Comparison of ENCODE assay signal across 1 cellular context in genomic region chr1:15322648-15323350, GRCh38.
A peak's percentile ranks its signal among the peaks of the same experiment; 100 is the strongest.
TF ChIP-seq lines count a peak whose summit lies in the region.

No MANE protein-coding gene starts in this region.

TF ChIP-seq in K562, 482 proteins besides CTCF, POLR2A, EP300 and RAD21 (continued from another document):
- TF ChIP-seq ZNF395 (CRISPR knock-in tag; IDR thresholded peaks at IDR 0.05) (peak; percentile 68; the same call in 1 of the 2 replicates), ZNF239 (CRISPR knock-in tag; IDR thresholded peaks at IDR 0.05) (no peak), ZNF282 (CRISPR knock-in tag; IDR thresholded peaks at IDR 0.05) (no peak), SOX6 (IDR thresholded peaks at IDR 0.05) (0 out of 2 replicates have a peak, but pooled peaks have one; percentile 26), RBM15 (IDR thresholded peaks at IDR 0.05; ENCODE audit: insufficient read depth, low read length) (no peak), ZFP36 (IDR thresholded peaks at IDR 0.05; ENCODE audit: low read depth, low read length, partially characterized antibody) (peak; percentile 52), CREB5 (CRISPR knock-in tag; IDR thresholded peaks at IDR 0.05) (no peak), STAT5B (CRISPR knock-in tag; IDR thresholded peaks at IDR 0.05) (no peak), TBL1XR1 (IDR thresholded peaks at IDR 0.05; ENCODE audit: low read length in 2 of 2) (no peak), GATAD2A (IDR thresholded peaks at IDR 0.05) (no peak), FOXO4 (CRISPR knock-in tag; IDR thresholded peaks at IDR 0.05) (no peak), NR2C1 (IDR thresholded peaks at IDR 0.05) (no peak), NR2C1 (tag; IDR thresholded peaks at IDR 0.05) (no peak), NR3C1 (CRISPR knock-in tag; IDR thresholded peaks at IDR 0.05) (no peak), CBFA2T3 (IDR thresholded peaks at IDR 0.05) (peak; percentile 94), DACH1 (IDR thresholded peaks at IDR 0.05; ENCODE audit: partially characterized antibody) (no peak), HDAC8 (tag; IDR thresholded peaks at IDR 0.05) (no peak), FOXJ2 (tag; IDR thresholded peaks at IDR 0.05) (no peak), DEAF1 (CRISPR knock-in tag; IDR thresholded peaks at IDR 0.05) (no peak), CBFA2T2 (conservative IDR thresholded peaks at IDR 0.05) (peak; percentile 88), PCBP2 (IDR thresholded peaks at IDR 0.05; ENCODE audit: low read depth, low read length, poor library complexity, severe bottlenecking) (no peak), HES1 (IDR thresholded peaks at IDR 0.05; ENCODE audit: low read depth) (no peak), ZFX (CRISPR knock-in tag; IDR thresholded peaks at IDR 0.05) (0 out of 2 replicates have a peak, but pooled peaks have one; percentile 26), PBX2 (CRISPR knock-in tag; IDR thresholded peaks at IDR 0.05; ENCODE audit: low read depth) (no peak), PBX2 (tag; conservative IDR thresholded peaks at IDR 0.05; ENCODE audit: low read depth) (peak; percentile 76), ZNF324 (CRISPR knock-in tag; IDR thresholded peaks at IDR 0.05) (no peak), HOXB6 (CRISPR knock-in tag; IDR thresholded peaks at IDR 0.05; ENCODE audit: borderline replicate concordance) (no peak), ZBTB40 (IDR thresholded peaks at IDR 0.05) (peak; percentile 53), ZBTB40 (CRISPR knock-in tag; IDR thresholded peaks at IDR 0.05) (no peak), PREB (CRISPR knock-in tag; IDR thresholded peaks at IDR 0.05) (no peak), ATF6 (CRISPR knock-in tag; IDR thresholded peaks at IDR 0.05) (no peak)
